20 cellular contexts compared by ENCODE assay signal in genomic region chr21:45327458-45328197, GRCh38. TPM values are rescaled to one million over a fixed set of nuclear protein-coding genes. Genes with fewer than 3 reads are reported as not detected.
DNase-seq lines count a peak whose midpoint lies in the region; ATAC-seq and TF ChIP-seq lines count a peak whose summit lies in the region.
"Had no signal": no experiment of that assay in that cellular context is flagged by ENCODE, and none has a peak within 500 bp of the region (broad histone marks: within the 10 kb centered on the region; RNA-seq: fewer than 3 reads in every experiment).

No MANE protein-coding gene starts in this region.

- no peaks in the 10 kb centered on the region for H3K9me3 ChIP-seq in heart left ventricle
- no peaks in the 10 kb centered on the region for H3K9me3 ChIP-seq in upper lobe of right lung
- H3K9me3 ChIP-seq: SK-N-SH, suprapubic skin had no signal

- no peak for TF ChIP-seq POLR2A in heart left ventricle (IDR thresholded peaks at IDR 0.05)

- H3K27me3 Mint-ChIP-seq in brain (peaks cover 4% of the 10 kb centered on the region), neural crest cell (ENCODE audit: low read depth) (peaks cover 12% of the 10 kb centered on the region), endothelial cell (ENCODE audit: unreplicated experiment) (peaks cover 15% of the 10 kb centered on the region)
- H3K27me3 Mint-ChIP-seq: activated naive CD8-positive, alpha-beta T cell treated with anti-CD3 and anti-CD28 coated beads for 36 hours had no signal

- 87 to 94% (median 91%) methylated on average over 16 to 23 of the region's 23 CpGs for WGBS in heart left ventricle, 4 donors

- no peaks in the 10 kb centered on the region for H3K27me3 ChIP-seq in heart left ventricle
- H3K27me3 ChIP-seq in upper lobe of right lung: no peaks in the 10 kb centered on the region

- intact Hi-C loops in heart left ventricle (cut with DNase I) (no loop called here), cardiac septum (cut with DNase I) (no loop called here), upper lobe of right lung (cut with DNase I) (no loop called here)

- H3K36me3 ChIP-seq in heart left ventricle (no peaks in the 10 kb centered on the region), upper lobe of right lung (no peaks in the 10 kb centered on the region)
- H3K36me3 ChIP-seq: suprapubic skin had no signal

- H3K4me1 Mint-ChIP-seq in brain: peaks cover 40% of the 10 kb centered on the region
- H3K4me1 Mint-ChIP-seq in neural crest cell: peaks cover 38% of the 10 kb centered on the region
- H3K4me1 Mint-ChIP-seq in endothelial cell (ENCODE audit: unreplicated experiment): peaks cover 4% of the 10 kb centered on the region

- no peaks in the 10 kb centered on the region for H3K36me3 Mint-ChIP-seq in brain
- H3K36me3 Mint-ChIP-seq in neural crest cell (ENCODE audit: low read depth): no peaks in the 10 kb centered on the region
- H3K36me3 Mint-ChIP-seq in endothelial cell (ENCODE audit: low read depth, unreplicated experiment): no peaks in the 10 kb centered on the region
- H3K36me3 Mint-ChIP-seq: activated naive CD8-positive, alpha-beta T cell treated with anti-CD3 and anti-CD28 coated beads for 36 hours; CD8-positive, alpha-beta T cell; naive thymus-derived CD4-positive, alpha-beta T cell had no signal

- ATAC-seq in heart left ventricle (no peak), upper lobe of right lung (no peak)
- ATAC-seq: CD8-positive, alpha-beta T cell; naive thymus-derived CD4-positive, alpha-beta T cell had no signal

- peaks cover 0 to 32% (median 7%) of the 10 kb centered on the region in 12 donors for H3K4me1 ChIP-seq in heart left ventricle
- peaks cover 20% of the 10 kb centered on the region for H3K4me1 ChIP-seq in upper lobe of right lung

- H3K27ac ChIP-seq in heart left ventricle (no peak overlapping the region), upper lobe of right lung (no peak overlapping the region)
- H3K27ac ChIP-seq: coronary artery, PC-9, suprapubic skin had no signal

- DNase-seq in heart left ventricle (peak in 3 of 5 donors; percentile 8 to 54 (median 25)), cardiac septum (ENCODE audit: low spot score) (no peak), neural crest cell (ENCODE audit: low read depth, low spot score) (no peak), upper lobe of right lung (peak; percentile 68), NCI-H1417 treated with DMSO at 0.1 percent for 48 hours (lab: John Stamatoyannopoulos, UW) (no peak), endothelial cell (ENCODE audit: low spot score) (no peak)
- no peak for DNase-seq in activated CD4-positive, alpha-beta T cell treated with anti-CD3 and anti-CD28 coated beads for 4 hours
- DNase-seq: activated naive CD8-positive, alpha-beta T cell treated with anti-CD3 and anti-CD28 coated beads for 36 hours; CD8-positive, alpha-beta T cell; DND-41; mesendoderm; naive thymus-derived CD4-positive, alpha-beta T cell; NCI-H1105; PC-9; SK-N-SH; T-helper 9 cell had no signal

- no peak overlapping the region for H3K4me3 Mint-ChIP-seq in brain
- no peak overlapping the region for H3K4me3 Mint-ChIP-seq in neural crest cell
- no peak overlapping the region for H3K4me3 Mint-ChIP-seq in endothelial cell (ENCODE audit: unreplicated experiment)
- H3K4me3 Mint-ChIP-seq: activated naive CD8-positive, alpha-beta T cell treated with anti-CD3 and anti-CD28 coated beads for 36 hours; activated T-helper 1 cell treated with anti-CD3 and anti-CD28 coated beads, Interleukin-12 subunit alpha, Interleukin-12 subunit beta, Interleukin-2, Interleukin-4 antibody, amounts not matched to agents 30 ng/mL and 10 ng/mL and 1 ng/mL, durations not matched to agents 14 hours and 24 hours and 36 hours; CD8-positive, alpha-beta T cell had no signal

- peak overlapping the region in 3 of 5 experiments; percentile 29 to 71 (median 68) for H3K27ac Mint-ChIP-seq in brain
- H3K27ac Mint-ChIP-seq in neural crest cell (ENCODE audit: unreplicated experiment): peak overlapping the region; percentile 50
- no peak overlapping the region for H3K27ac Mint-ChIP-seq in endothelial cell (ENCODE audit: unreplicated experiment)
- H3K27ac Mint-ChIP-seq: activated naive CD8-positive, alpha-beta T cell treated with anti-CD3 and anti-CD28 coated beads for 36 hours; activated T-helper 1 cell treated with anti-CD3 and anti-CD28 coated beads, Interleukin-12 subunit alpha, Interleukin-12 subunit beta, Interleukin-2, Interleukin-4 antibody, amounts not matched to agents 30 ng/mL and 10 ng/mL and 1 ng/mL, durations not matched to agents 14 hours and 24 hours and 36 hours; CD8-positive, alpha-beta T cell had no signal

- TF ChIP-seq CTCF in heart left ventricle (IDR thresholded peaks at IDR 0.05): no peak
- no peak for TF ChIP-seq CTCF in brain (conservative IDR thresholded peaks at IDR 0.05)
- no peak for TF ChIP-seq CTCF in neural crest cell (conservative IDR thresholded peaks at IDR 0.05)
- no peak for TF ChIP-seq CTCF in upper lobe of right lung (IDR thresholded peaks at IDR 0.05)
- TF ChIP-seq CTCF in endothelial cell (IDR thresholded peaks at IDR 0.05; ENCODE audit: unreplicated experiment): no peak

- H3K9me3 Mint-ChIP-seq in brain (peaks cover 0 to 2% (median 0%) of the 10 kb centered on the region in 5 experiments), neural crest cell (no peaks in the 10 kb centered on the region), endothelial cell (ENCODE audit: unreplicated experiment) (no peaks in the 10 kb centered on the region)
- H3K9me3 Mint-ChIP-seq: activated naive CD8-positive, alpha-beta T cell treated with anti-CD3 and anti-CD28 coated beads for 36 hours; activated T-helper 1 cell treated with anti-CD3 and anti-CD28 coated beads, Interleukin-12 subunit alpha, Interleukin-12 subunit beta, Interleukin-2, Interleukin-4 antibody, amounts not matched to agents 30 ng/mL and 10 ng/mL and 1 ng/mL, durations not matched to agents 14 hours and 24 hours and 36 hours; CD8-positive, alpha-beta T cell; naive thymus-derived CD4-positive, alpha-beta T cell had no signal

- no peak overlapping the region for H3K4me3 ChIP-seq in heart left ventricle
- H3K4me3 ChIP-seq in upper lobe of right lung: no peak overlapping the region
- H3K4me3 ChIP-seq: coronary artery, PC-9, suprapubic skin had no signal

RNA-seq across cellular contexts. Expression of gene POFUT2, which starts 39.9 kb away (rescaled TPM):
- total RNA-seq in heart left ventricle: 10 to 100 TPM; 10.8 to 22.0 (median 18.5) TPM
- polyA plus RNA-seq in heart left ventricle: 10 to 100 TPM; 14.1 to 25.8 TPM
- 20.1 TPM for total RNA-seq in cardiac septum
- polyA plus RNA-seq in brain (ENCODE audit: insufficient read depth, low read depth, low replicate concordance): 11.5 TPM
- total RNA-seq in neural crest cell: 35.4 and 39.5 TPM in 2 replicates
- 29.0 TPM for total RNA-seq in upper lobe of right lung
- 37.8 TPM for total RNA-seq in endothelial cell (ENCODE audit: unreplicated experiment)

Comparison
In these comparisons a context has a peak if more than half of its experiments do, and no peak if none do; other contexts are left out.
1. DNase-seq: peak in heart left ventricle (3 of 5) and upper lobe of right lung (single experiment); none in cardiac septum (single experiment), neural crest cell (single experiment), activated CD4-positive, alpha-beta T cell treated with anti-CD3 and anti-CD28 coated beads for 4 hours (0 of 2), NCI-H1417 treated with DMSO at 0.1 percent for 48 hours (single experiment) and endothelial cell (single experiment).